Comparison of ENCODE assay signal across 23 cellular contexts in the genomic region with DNA sequence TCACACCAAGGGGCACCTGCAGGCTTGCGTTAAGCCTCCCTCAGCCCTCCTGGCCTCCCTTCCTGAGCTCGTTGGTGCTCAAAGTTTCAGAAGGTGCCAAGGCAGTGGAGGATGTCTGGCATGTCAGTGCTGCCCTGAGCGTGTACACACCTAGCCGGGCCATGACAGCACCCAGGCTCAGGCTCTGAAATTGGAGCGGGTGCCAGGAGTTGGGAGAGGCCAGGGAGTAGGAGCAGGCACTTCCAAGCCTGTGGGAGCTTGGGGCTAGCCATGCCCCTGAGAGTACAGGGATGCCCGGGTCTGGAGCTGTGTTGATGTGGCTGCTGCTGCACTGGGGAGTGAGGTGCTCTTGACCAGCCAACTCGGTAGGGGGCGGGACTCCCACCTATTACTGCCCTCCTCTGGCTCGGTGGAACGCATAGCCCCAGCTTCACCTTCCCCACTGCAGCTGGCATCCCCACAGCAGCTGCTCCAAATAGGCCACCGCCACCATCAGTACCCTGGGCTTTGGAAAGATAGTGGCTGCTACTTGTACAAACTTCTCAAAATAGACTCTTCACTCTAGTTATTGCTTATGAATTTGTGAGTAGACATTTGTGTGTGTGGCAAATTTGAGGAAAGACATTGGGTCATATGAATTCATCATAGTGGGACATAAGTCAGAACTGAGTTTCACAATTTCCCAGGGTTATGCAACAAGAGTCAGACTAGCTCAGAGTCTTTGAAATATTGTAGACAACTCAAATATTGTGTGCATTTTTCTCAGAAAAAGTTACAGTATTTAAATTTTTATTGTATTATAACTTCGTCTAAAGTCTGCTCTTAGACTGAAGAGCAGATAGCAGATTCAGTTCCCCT. TPM values are rescaled to one million over a fixed set of nuclear protein-coding genes. Genes with fewer than 3 reads are reported as not detected.
DNase-seq lines count a peak whose midpoint lies in the region; ATAC-seq and TF ChIP-seq lines count a peak whose summit lies in the region.
"Had no signal": no experiment of that assay in that cellular context is flagged by ENCODE, and none has a peak within 500 bp of the region (broad histone marks: within the 10 kb centered on the region; RNA-seq: fewer than 3 reads in every experiment).

No MANE protein-coding gene starts in this region.

- TF ChIP-seq POLR2A in spleen (IDR thresholded peaks at IDR 0.05) (no peak), sigmoid colon (IDR thresholded peaks at IDR 0.05) (no peak)

- DNase-seq in natural killer cell treated with Interleukin-12 subunit alpha and Interleukin-12 subunit beta and Interleukin-15 and Interleukin-18, amount 100 ng/mL, for 72 hours (ENCODE audit: low spot score), result no peak
- no peak for DNase-seq in natural killer cell
- DNase-seq in choroid plexus epithelial cell (ENCODE audit: low read depth), result peak; percentile 68
- no peak for DNase-seq in lower lobe of right lung
- DNase-seq in spleen, result no peak
- no peak for DNase-seq in SW 1271 (lab: John Stamatoyannopoulos, UW)
- no peak for DNase-seq in sigmoid colon
- no peak for DNase-seq in activated CD4-positive, alpha-beta T cell treated with anti-CD3 and anti-CD28 coated beads, Interleukin-2, amount 50 U/mL, for 48 hours
- DNase-seq: activated CD8-positive, alpha-beta T cell treated with anti-CD3 and anti-CD28 coated beads, Interleukin-2, amount 10 ng/mL, durations not matched to agents 7 days and 5 days; CD4-positive, alpha-beta T cell; effector memory CD4-positive, alpha-beta T cell; naive thymus-derived CD8-positive, alpha-beta T cell; NCI-H1105 treated with DMSO at 0.1 percent for 48 hours; T-helper 1 cell had no signal

- no peaks in the 10 kb centered on the region for H3K27me3 Mint-ChIP-seq in natural killer cell treated with Interleukin-12 subunit alpha and Interleukin-12 subunit beta and Interleukin-15 and Interleukin-18, amount 100 ng/mL, for 72 hours
- no peaks in the 10 kb centered on the region for H3K27me3 Mint-ChIP-seq in natural killer cell (ENCODE audit: low read depth in 2 of 2)
- H3K27me3 Mint-ChIP-seq: CD4-positive, alpha-beta T cell; central memory CD8-positive, alpha-beta T cell; naive thymus-derived CD8-positive, alpha-beta T cell; stimulated activated memory B cell treated with anti-CD40 and anti-IgM and Interleukin-4, amounts not matched to agents 10 μg/mL and 1 μg/mL and 100 μg/mL, for 72 hours had no signal

- TF ChIP-seq EP300 in sigmoid colon (IDR thresholded peaks at IDR 0.05), result no peak

- intact Hi-C loops in natural killer cell (cut with micrococcal nuclease), result no loop called here
- intact Hi-C loops in lower lobe of right lung (cut with DNase I), result no loop called here
- intact Hi-C loops in spleen (cut with DNase I; ENCODE audit: low total_unique reads), result no loop called here
- intact Hi-C loops in sigmoid colon (cut with DNase I), result no loop called here

- H3K4me1 Mint-ChIP-seq in natural killer cell treated with Interleukin-12 subunit alpha and Interleukin-12 subunit beta and Interleukin-15 and Interleukin-18, amount 100 ng/mL, for 72 hours (ENCODE audit: low read depth in 2 of 2), result no peaks in the 10 kb centered on the region
- H3K4me1 Mint-ChIP-seq in natural killer cell, result no peaks in the 10 kb centered on the region
- H3K4me1 Mint-ChIP-seq: central memory CD8-positive, alpha-beta T cell; naive thymus-derived CD8-positive, alpha-beta T cell; stimulated activated memory B cell treated with anti-CD40 and anti-IgM and Interleukin-4, amounts not matched to agents 10 μg/mL and 1 μg/mL and 100 μg/mL, for 72 hours had no signal

- no peak overlapping the region for H3K27ac Mint-ChIP-seq in natural killer cell treated with Interleukin-12 subunit alpha and Interleukin-12 subunit beta and Interleukin-15 and Interleukin-18, amount 100 ng/mL, for 72 hours
- H3K27ac Mint-ChIP-seq in natural killer cell, result no peak overlapping the region
- H3K27ac Mint-ChIP-seq: activated CD8-positive, alpha-beta T cell treated with anti-CD3 and anti-CD28 coated beads, Interleukin-2, amount 10 ng/mL, durations not matched to agents 7 days and 5 days; activated T-helper 2 cell treated with anti-CD3 and anti-CD28 coated beads, Interferon-gamma antibody, Interleukin-2, Interleukin-4, amounts not matched to agents 10 μg/mL and 5 μg/mL and 100 μg/mL, durations not matched to agents 14 hours and 24 hours and 36 hours; CD4-positive, alpha-beta T cell; naive thymus-derived CD8-positive, alpha-beta T cell; stimulated activated memory B cell treated with anti-CD40 and anti-IgM and Interleukin-4, amounts not matched to agents 10 μg/mL and 1 μg/mL and 100 μg/mL, for 72 hours had no signal

- WGBS in spleen, 5 donors, result 75 to 86% (median 84%) methylated on average over 8 to 12 of the region's 12 CpGs
- 82 to 90% methylated on average over 12 of the region's 12 CpGs for WGBS in sigmoid colon, 2 donors

- ATAC-seq in natural killer cell treated with Interleukin-12 subunit alpha and Interleukin-12 subunit beta and Interleukin-15 and Interleukin-18, amount 100 ng/mL, for 72 hours, result peak; percentile 33 to 40
- ATAC-seq in natural killer cell (no peak), lower lobe of right lung (peak; percentile 56 to 57)
- ATAC-seq: activated CD8-positive, alpha-beta T cell treated with anti-CD3 and anti-CD28 coated beads, Interleukin-2, amount 10 ng/mL, durations not matched to agents 7 days and 5 days; K562; naive thymus-derived CD8-positive, alpha-beta T cell; stimulated activated memory B cell treated with anti-CD40 and anti-IgM and Interleukin-4, amounts not matched to agents 10 μg/mL and 1 μg/mL and 100 μg/mL, for 72 hours had no signal

- H3K9me3 Mint-ChIP-seq in natural killer cell treated with Interleukin-12 subunit alpha and Interleukin-12 subunit beta and Interleukin-15 and Interleukin-18, amount 100 ng/mL, for 72 hours, result no peaks in the 10 kb centered on the region
- H3K9me3 Mint-ChIP-seq in natural killer cell, result no peaks in the 10 kb centered on the region
- H3K9me3 Mint-ChIP-seq: central memory CD8-positive, alpha-beta T cell had no signal

- H3K36me3 ChIP-seq in lower lobe of right lung (no peaks in the 10 kb centered on the region), spleen (no peaks in the 10 kb centered on the region), sigmoid colon (no peaks in the 10 kb centered on the region)
- H3K36me3 ChIP-seq: adrenal gland, prostate gland had no signal

- H3K9me3 ChIP-seq in lower lobe of right lung (peaks cover 4% of the 10 kb centered on the region), spleen (peaks cover 0 to 40% (median 23%) of the 10 kb centered on the region in 8 donors), sigmoid colon (peaks cover 0 to 2% (median 0%) of the 10 kb centered on the region in 4 donors)
- H3K9me3 ChIP-seq: adrenal gland, prostate gland had no signal

- H3K27ac ChIP-seq in lower lobe of right lung (peak overlapping the region; percentile 48), spleen (peak overlapping the region in 3 of 8 donors; percentile 50 to 69 (median 51)), sigmoid colon (no peak overlapping the region)
- H3K27ac ChIP-seq: prostate gland had no signal

- H3K4me3 ChIP-seq in choroid plexus epithelial cell (ENCODE audit: low read depth, low read length) (no peak overlapping the region), lower lobe of right lung (no peak overlapping the region), spleen (no peak overlapping the region), sigmoid colon (no peak overlapping the region)
- H3K4me3 ChIP-seq: adrenal gland, K562, prostate gland had no signal

- TF ChIP-seq CTCF in natural killer cell (IDR thresholded peaks at IDR 0.05) (no peak), choroid plexus epithelial cell (conservative IDR thresholded peaks at IDR 0.05; ENCODE audit: low read depth, low read length) (no peak), lower lobe of right lung (IDR thresholded peaks at IDR 0.05) (no peak), spleen (IDR thresholded peaks at IDR 0.05 in 8 of 11, conservative IDR thresholded peaks at IDR 0.05 in 3 of 11) (no peak), sigmoid colon (IDR thresholded peaks at IDR 0.05) (no peak)

- H3K4me1 ChIP-seq in lower lobe of right lung (no peaks in the 10 kb centered on the region), spleen (peaks cover 0 to 4% (median 0%) of the 10 kb centered on the region in 6 donors), sigmoid colon (peaks cover 0 to 10% (median 3%) of the 10 kb centered on the region in 4 donors)
- H3K4me1 ChIP-seq: adrenal gland, prostate gland had no signal

- H3K27me3 ChIP-seq in lower lobe of right lung (ENCODE audit: low read depth) (no peaks in the 10 kb centered on the region), spleen (replicated peaks in 1 of 7) (no peaks in the 10 kb centered on the region), sigmoid colon (no peaks in the 10 kb centered on the region)
- H3K27me3 ChIP-seq: adrenal gland had no signal

- H3K4me3 Mint-ChIP-seq in natural killer cell treated with Interleukin-12 subunit alpha and Interleukin-12 subunit beta and Interleukin-15 and Interleukin-18, amount 100 ng/mL, for 72 hours, result no peak overlapping the region
- no peak overlapping the region for H3K4me3 Mint-ChIP-seq in natural killer cell
- H3K4me3 Mint-ChIP-seq: activated CD8-positive, alpha-beta T cell treated with anti-CD3 and anti-CD28 coated beads, Interleukin-2, amount 10 ng/mL, durations not matched to agents 7 days and 5 days; CD4-positive, alpha-beta T cell; central memory CD8-positive, alpha-beta T cell; naive thymus-derived CD8-positive, alpha-beta T cell; stimulated activated memory B cell treated with anti-CD40 and anti-IgM and Interleukin-4, amounts not matched to agents 10 μg/mL and 1 μg/mL and 100 μg/mL, for 72 hours had no signal

- H3K36me3 Mint-ChIP-seq in natural killer cell treated with Interleukin-12 subunit alpha and Interleukin-12 subunit beta and Interleukin-15 and Interleukin-18, amount 100 ng/mL, for 72 hours, result no peaks in the 10 kb centered on the region
- H3K36me3 Mint-ChIP-seq in natural killer cell, result no peaks in the 10 kb centered on the region
- H3K36me3 Mint-ChIP-seq: stimulated activated memory B cell treated with anti-CD40 and anti-IgM and Interleukin-4, amounts not matched to agents 10 μg/mL and 1 μg/mL and 100 μg/mL, for 72 hours had no signal

RNA-seq across cellular contexts. Expression of gene PCARE, which starts 6.8 kb away (rescaled TPM):
- total RNA-seq in natural killer cell treated with Interleukin-12 subunit alpha and Interleukin-12 subunit beta and Interleukin-15 and Interleukin-18, amount 100 ng/mL, for 72 hours, result not detected
- not detected for total RNA-seq in natural killer cell
- total RNA-seq in lower lobe of right lung, result 0.95 TPM
- total RNA-seq in spleen, result not detected
- polyA plus RNA-seq in spleen, result not detected
- under 1 TPM in 2 of 4 donors, not detected in 2; under 0.01 to 0.14 TPM for total RNA-seq in sigmoid colon
- polyA plus RNA-seq in sigmoid colon, result not detected
- total RNA-seq: activated CD8-positive, alpha-beta T cell treated with anti-CD3 and anti-CD28 coated beads, Interleukin-2, amount 10 ng/mL, durations not matched to agents 7 days and 5 days; activated T-helper 2 cell treated with anti-CD3 and anti-CD28 coated beads, Interferon-gamma antibody, Interleukin-2, Interleukin-4, amounts not matched to agents 10 μg/mL and 5 μg/mL and 100 μg/mL, durations not matched to agents 14 hours and 24 hours and 36 hours; CD4-positive, alpha-beta T cell; K562; lung microvascular endothelial cell; naive thymus-derived CD8-positive, alpha-beta T cell; prostate gland; RPMI7951; ureter had no signal
- polyA plus RNA-seq: K562; naive thymus-derived CD8-positive, alpha-beta T cell had no signal

RNA-seq across cellular contexts. Expression of gene CLIP4, which starts 34.1 kb away (rescaled TPM):
- 10 to 100 TPM; 24.4 to 40.6 TPM for total RNA-seq in natural killer cell treated with Interleukin-12 subunit alpha and Interleukin-12 subunit beta and Interleukin-15 and Interleukin-18, amount 100 ng/mL, for 72 hours
- 10 to 100 TPM; 56.8 to 88.0 (median 72.6) TPM for total RNA-seq in natural killer cell
- 64.6 TPM for total RNA-seq in lower lobe of right lung
- 10 to 100 TPM; 25.0 to 68.8 (median 33.8) TPM for total RNA-seq in spleen
- polyA plus RNA-seq in spleen, result 1 to 10 TPM; 4.1 to 7.3 (median 5.8) TPM
- 10 to 100 TPM; 68.5 to 94.6 (median 80.7) TPM for total RNA-seq in sigmoid colon
- polyA plus RNA-seq in sigmoid colon, result 1 to 10 TPM; 1.8 to 8.4 (median 5.0) TPM

Comparison
In these comparisons a context has a peak if more than half of its experiments do, and no peak if none do; other contexts are left out.
1. ATAC-seq: peak in natural killer cell treated with Interleukin-12 subunit alpha and Interleukin-12 subunit beta and Interleukin-15 and Interleukin-18, amount 100 ng/mL, for 72 hours (2 of 2) and lower lobe of right lung (2 of 2); none in natural killer cell (0 of 3).